In the genomic region with DNA sequence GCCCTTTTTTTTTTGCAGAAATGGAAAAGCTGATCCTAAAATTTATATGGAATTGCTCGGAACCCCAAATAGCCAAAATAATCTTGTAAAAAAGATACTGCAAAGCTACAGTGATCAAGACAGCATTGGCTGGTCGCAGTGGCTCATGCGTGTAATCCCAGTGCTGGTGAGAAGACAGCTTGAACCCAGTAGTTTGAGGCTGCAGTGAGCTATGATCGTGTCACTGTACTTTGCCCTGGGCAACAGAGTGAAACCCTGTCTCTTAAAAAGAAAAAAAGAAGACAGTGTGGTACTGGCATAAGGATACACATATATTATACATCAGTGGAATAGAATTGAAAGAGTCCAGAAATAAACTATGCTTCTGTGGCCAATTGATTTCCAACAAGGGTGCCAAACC, we compare ENCODE assay signal across 23 cellular contexts. TPM values are rescaled to one million over a fixed set of nuclear protein-coding genes. Genes with fewer than 3 reads are reported as not detected.
DNase-seq lines count a peak whose midpoint lies in the region; ATAC-seq, FAIRE-seq and TF ChIP-seq lines count a peak whose summit lies in the region.
"Had no signal": no experiment of that assay in that cellular context is flagged by ENCODE, and none has a peak within 500 bp of the region (broad histone marks: within the 10 kb centered on the region; RNA-seq: fewer than 3 reads in every experiment).

No MANE protein-coding gene starts in this region.

- no peak overlapping the region for H3K56ac ChIP-seq in mesendoderm (ENCODE audit: low read length)

- H4K20me1 ChIP-seq in BLaER1 (no peaks in the 10 kb centered on the region), OCI-LY1 (ENCODE audit: insufficient read depth, low read length) (no peaks in the 10 kb centered on the region), K562 (replicated peaks; ENCODE audit: control insufficient read depth, insufficient read depth, low read length) (no peaks in the 10 kb centered on the region)

- H3K9me1 ChIP-seq in K562 (ENCODE audit: control insufficient read depth, insufficient read depth, low read length): no peaks in the 10 kb centered on the region

- H3K27me3 Mint-ChIP-seq in CD4-positive, CD25-positive, alpha-beta regulatory T cell: no peaks in the 10 kb centered on the region

- no peak overlapping the region for H2BK15ac ChIP-seq in mesendoderm (replicated peaks; ENCODE audit: low read depth)

- no peak overlapping the region for H2BK5ac ChIP-seq in mesendoderm (ENCODE audit: low read length)

- H3K36me3 Mint-ChIP-seq in CD4-positive, CD25-positive, alpha-beta regulatory T cell: peaks cover 40% of the 10 kb centered on the region

- H3K18ac ChIP-seq in mesendoderm (ENCODE audit: low read length): no peak overlapping the region

- DNase-seq in CD4-positive, CD25-positive, alpha-beta regulatory T cell: no peak
- DNase-seq in K562 (ENCODE audit: extremely low read depth in 1 of 4, low spot score in 3 of 4) (no peak), mesendoderm (no peak), right atrium auricular region (ENCODE audit: low spot score) (no peak), NCI-H2107 (lab: John Stamatoyannopoulos, UW) (no peak)
- DNase-seq: activated gamma-delta T cell treated with Interleukin-2 at 50 U/mL for 16 hours; AML-193; Calu3; EL; NCI-H1417 treated with DMSO at 0.1 percent for 48 hours; NCI-H2171 treated with DMSO at 0.1 percent for 48 hours; NCI-H774; psoas muscle; SIG-M5; stimulated activated CD4-positive, alpha-beta T cell treated with anti-CD3 and anti-CD28 coated beads, Interleukin-4, amount 100 ng/mL, for 4 hours; upper lobe of left lung had no signal

- H3K79me1 ChIP-seq in mesendoderm (ENCODE audit: low read length): no peaks in the 10 kb centered on the region

- TF ChIP-seq EP300 in K562 (IDR thresholded peaks at IDR 0.05; ENCODE audit: low read length): no peak

- POLR2A ChIA-PET in K562 (lab: Yijun Ruan, JAX): interaction anchor here (0.7 to 3.1 kb wide), 6 partner anchors 9 to 147 kb away, joined by 3 to 11 read pairs (median 4); no protein-coding TSS in a partner anchor

- no peak for ATAC-seq in CD4-positive, CD25-positive, alpha-beta regulatory T cell (ENCODE audit: low read depth in 2 of 2)
- 0 out of 3 replicates have a peak, but pooled peaks have one; percentile 20 for ATAC-seq in K562
- ATAC-seq: left lobe of liver, psoas muscle had no signal

- no peak overlapping the region for H3K4ac ChIP-seq in mesendoderm (ENCODE audit: low read depth, low read length)

- no peak overlapping the region for H2AK5ac ChIP-seq in mesendoderm (ENCODE audit: low read length)

- H3K4me1 ChIP-seq in BLaER1 (peaks cover 75% of the 10 kb centered on the region), OCI-LY1 (ENCODE audit: insufficient read depth, low read length, severe bottlenecking) (peaks cover 78% of the 10 kb centered on the region), K562 (replicated peaks in 1 of 2; ENCODE audit: control insufficient read depth in 2 of 2, insufficient read depth in 2 of 2, low read length in 2 of 2) (peaks cover 26 to 30% of the 10 kb centered on the region in 2 experiments; a peak in 4 of 5 replicates), mesendoderm (ENCODE audit: control insufficient read depth, low read depth, low read length) (no peaks in the 10 kb centered on the region), right atrium auricular region (peaks cover 0 to 11% of the 10 kb centered on the region in 2 donors)
- H3K4me1 ChIP-seq in CD4-positive, CD25-positive, alpha-beta regulatory T cell (ENCODE audit: control insufficient read depth, insufficient read depth, low read length, poor library complexity, severe bottlenecking): peaks cover 86% of the 10 kb centered on the region
- H3K4me1 ChIP-seq: psoas muscle had no signal

- H3K27me3 ChIP-seq in BLaER1 (no peaks in the 10 kb centered on the region), OCI-LY1 (ENCODE audit: insufficient read depth, low read length) (no peaks in the 10 kb centered on the region), K562 (ENCODE audit: control insufficient read depth in 2 of 2, insufficient read depth in 2 of 2, low read length in 2 of 2) (no peaks in the 10 kb centered on the region), mesendoderm (ENCODE audit: insufficient read depth, low read length, poor library complexity) (no peaks in the 10 kb centered on the region), right atrium auricular region (no peaks in the 10 kb centered on the region)
- no peaks in the 10 kb centered on the region for H3K27me3 ChIP-seq in CD4-positive, CD25-positive, alpha-beta regulatory T cell (ENCODE audit: control insufficient read depth, insufficient read depth, low read length)
- H3K27me3 ChIP-seq: upper lobe of left lung had no signal

- TF ChIP-seq CTCF in OCI-LY1 (IDR thresholded peaks at IDR 0.05; ENCODE audit: low read length) (no peak), K562 (IDR thresholded peaks at IDR 0.05 in 2 of 3, conservative IDR thresholded peaks at IDR 0.05 in 1 of 3; ENCODE audit: insufficient read depth in 2 of 3, low read depth in 1 of 3, low read length in 3 of 3) (no peak), right atrium auricular region (IDR thresholded peaks at IDR 0.05) (no peak)

- CTCF ChIA-PET in K562 (lab: Yijun Ruan, JAX; ENCODE audit: low intra/inter-chr PET ratio): no interaction called here

- intact Hi-C loops in K562 (cut with micrococcal nuclease): no loop called here

- H3K9me3 ChIP-seq in BLaER1: no peaks in the 10 kb centered on the region
- no peaks in the 10 kb centered on the region for H3K9me3 ChIP-seq in CD4-positive, CD25-positive, alpha-beta regulatory T cell (ENCODE audit: control insufficient read depth in 2 of 2, low read length in 2 of 2)
- no peaks in the 10 kb centered on the region for H3K9me3 ChIP-seq in OCI-LY1 (ENCODE audit: low read length)
- H3K9me3 ChIP-seq in K562 (replicated peaks; ENCODE audit: control insufficient read depth, insufficient read depth, low read depth, low read length): no peaks in the 10 kb centered on the region
- H3K9me3 ChIP-seq in right atrium auricular region: no peaks in the 10 kb centered on the region
- H3K9me3 ChIP-seq: psoas muscle, upper lobe of left lung had no signal

- no peaks in the 10 kb centered on the region for H3K9me3 Mint-ChIP-seq in CD4-positive, CD25-positive, alpha-beta regulatory T cell

- H2BK120ac ChIP-seq in mesendoderm (ENCODE audit: low read depth, low read length): no peak overlapping the region

- peak overlapping the region in 2 of 3 donors; percentile 27 to 94 for H3K27ac Mint-ChIP-seq in CD4-positive, CD25-positive, alpha-beta regulatory T cell

- H4K5ac ChIP-seq in mesendoderm (ENCODE audit: low read length): no peak overlapping the region

- peak overlapping the region; percentile 23 to 82 (median 44) for H3K4me3 Mint-ChIP-seq in CD4-positive, CD25-positive, alpha-beta regulatory T cell

- no peak overlapping the region for H3K4me3 ChIP-seq in BLaER1
- peak overlapping the region; percentile 55 for H3K4me3 ChIP-seq in CD4-positive, CD25-positive, alpha-beta regulatory T cell (ENCODE audit: low read depth, low read length)
- no peak overlapping the region for H3K4me3 ChIP-seq in OCI-LY1 (ENCODE audit: low read depth, low read length, poor library complexity, severe bottlenecking)
- H3K4me3 ChIP-seq in K562: no peak overlapping the region
- no peak overlapping the region for H3K4me3 ChIP-seq in mesendoderm (ENCODE audit: low read length)
- no peak overlapping the region for H3K4me3 ChIP-seq in right atrium auricular region
- H3K4me3 ChIP-seq: psoas muscle, upper lobe of left lung had no signal

- in situ Hi-C loops in K562 (cut with MboI): loop anchor here (10.0 kb wide), 1 partner anchor 137 kb away; no protein-coding TSS in a partner anchor

- H2AFZ ChIP-seq in OCI-LY1 (ENCODE audit: low read length) (no peak overlapping the region), K562 (ENCODE audit: low read depth, low read length) (peak overlapping the region; percentile 23; the same call in 1 of the 2 replicates)

- no peak overlapping the region for H3K23ac ChIP-seq in mesendoderm (ENCODE audit: low read length)

- TF ChIP-seq RAD21 in K562 (CRISPR knock-in tag; conservative IDR thresholded peaks at IDR 0.05 in 1 of 2, IDR thresholded peaks at IDR 0.05 in 1 of 2): no peak

- no TSS peak for BruUV-seq in K562 (replicated peaks; lab: Mats Ljungman, UMichigan)

- no peak overlapping the region for H3K27ac ChIP-seq in BLaER1
- H3K27ac ChIP-seq in CD4-positive, CD25-positive, alpha-beta regulatory T cell (ENCODE audit: insufficient read depth, low read length, poor library complexity, severe bottlenecking): peak overlapping the region; percentile 76
- H3K27ac ChIP-seq in OCI-LY1 (ENCODE audit: low read depth, low read length, poor library complexity, severe bottlenecking): peak overlapping the region; percentile 87
- peak overlapping the region; percentile 60; the same call in 2 of the 3 replicates for H3K27ac ChIP-seq in K562 (ENCODE audit: extremely low read depth, low read depth, low read length)
- no peak overlapping the region for H3K27ac ChIP-seq in mesendoderm (ENCODE audit: low read depth, low read length)
- no peak overlapping the region for H3K27ac ChIP-seq in right atrium auricular region
- H3K27ac ChIP-seq: epithelial cell of prostate, psoas muscle, upper lobe of left lung, VCaP had no signal

- 38% methylated on average over 4 of the region's 4 CpGs for WGBS in K562 (ENCODE audit: insufficient coverage, low coverage, missing lambda C conversion rate)
- WGBS in mesendoderm (ENCODE audit: extremely low coverage, insufficient coverage, low lambda C conversion rate): no CpG with 5 or more reads among the region's 4 CpGs

- no peaks in the 10 kb centered on the region for H3K9me2 ChIP-seq in OCI-LY1 (ENCODE audit: low read depth, low read length)

- H3K4me1 Mint-ChIP-seq in CD4-positive, CD25-positive, alpha-beta regulatory T cell: peaks cover 19 to 89% (median 54%) of the 10 kb centered on the region in 4 donors

- FAIRE-seq in K562 (lab: Jason Lieb, UNC): no peak

- no peaks in the 10 kb centered on the region for H3K79me2 ChIP-seq in OCI-LY1 (ENCODE audit: insufficient read depth, low read length)
- no peaks in the 10 kb centered on the region for H3K79me2 ChIP-seq in K562 (ENCODE audit: control insufficient read depth, insufficient read depth, low read length)
- H3K79me2 ChIP-seq in mesendoderm (ENCODE audit: control insufficient read depth, insufficient read depth, low read length): no peaks in the 10 kb centered on the region

- no peaks in the 10 kb centered on the region for H3F3A ChIP-seq in OCI-LY1 (ENCODE audit: insufficient read depth, low read length)

- H3K9ac ChIP-seq in BLaER1 (no peak overlapping the region), OCI-LY1 (ENCODE audit: low read length) (no peak overlapping the region; the same call in 1 of the 2 replicates), K562 (ENCODE audit: insufficient read depth in 1 of 2, low read depth in 2 of 2, low read length in 2 of 2) (no peak overlapping the region), mesendoderm (ENCODE audit: low read length) (no peak overlapping the region)

- no peak overlapping the region for H4K8ac ChIP-seq in mesendoderm (ENCODE audit: low read depth, low read length)

- no peak for TF ChIP-seq POLR2A in K562 (conservative IDR thresholded peaks at IDR 0.05)

- peak overlapping the region; percentile 91 for H3K4me2 ChIP-seq in BLaER1
- peak overlapping the region; percentile 48 for H3K4me2 ChIP-seq in OCI-LY1 (ENCODE audit: low read length)
- H3K4me2 ChIP-seq in K562 (ENCODE audit: insufficient read depth, low read length): no peak overlapping the region
- no peak overlapping the region for H3K4me2 ChIP-seq in mesendoderm (ENCODE audit: low read length)

- H3K36me3 ChIP-seq in BLaER1 (peaks cover 6% of the 10 kb centered on the region; the same call in 1 of the 2 replicates), OCI-LY1 (ENCODE audit: insufficient read depth, low read length) (no peaks in the 10 kb centered on the region), K562 (ENCODE audit: control insufficient read depth, insufficient read depth, low read length) (no peaks in the 10 kb centered on the region), mesendoderm (ENCODE audit: control insufficient read depth, insufficient read depth, low read length) (no peaks in the 10 kb centered on the region), right atrium auricular region (no peaks in the 10 kb centered on the region)
- H3K36me3 ChIP-seq in CD4-positive, CD25-positive, alpha-beta regulatory T cell (ENCODE audit: control insufficient read depth, insufficient read depth, low read length): peaks cover 17% of the 10 kb centered on the region
- H3K36me3 ChIP-seq: upper lobe of left lung had no signal

RNA-seq across cellular contexts. Expression of gene ITGB7, which starts 5.4 kb away (rescaled TPM):
- 297 TPM for total RNA-seq in CD4-positive, CD25-positive, alpha-beta regulatory T cell
- 100 to 1,000 TPM; 279 to 382 (median 330) TPM for polyA plus RNA-seq in CD4-positive, CD25-positive, alpha-beta regulatory T cell
- total RNA-seq in K562 (2011; cell fraction: chromatin; rRNA removed; ENCODE audit: low replicate concordance): 1.7 and 4.1 TPM in 2 replicates
- 3.6 and 8.2 TPM in 2 replicates for total RNA-seq in K562 (2011; cell fraction: nucleolus; rRNA removed)
- total RNA-seq in K562 (2011; cell fraction: nucleoplasm; rRNA removed): 2.3 and 2.7 TPM in 2 replicates
- total RNA-seq in K562 (2014; rRNA removed): 1.3 and 1.9 TPM in 2 replicates
- total RNA-seq in K562 (2014; rRNA removed; fragmentation: Illumina TruSeq; extraction: Trizol): 0.41 and 0.55 TPM in 2 replicates
- total RNA-seq in K562 (2015; rRNA removed; fragmentation: Illumina TruSeq; extraction: Trizol): 0.54 and 0.64 TPM in 2 replicates
- 2.0 and 3.5 TPM in 2 replicates for total RNA-seq in K562 (2021)
- polyA plus RNA-seq in K562 (2011; rRNA removed): 0.98 and 1.5 TPM in 2 replicates
- polyA plus RNA-seq in K562 (2011; cell fraction: cytosol; rRNA removed): 1.2 and 2.2 TPM in 2 replicates
- polyA plus RNA-seq in K562 (2011; cell fraction: nucleus; rRNA removed): 3.1 and 4.5 TPM in 2 replicates
- polyA plus RNA-seq in K562 (2012): 0.82 and 1.4 TPM in 2 replicates
- polyA plus RNA-seq in K562 (2014; fragmentation: Illumina TruSeq; extraction: Trizol): 0.57 and 0.67 TPM in 2 replicates
- polyA plus RNA-seq in K562 (2014; fragmentation: Nextera tagmentation; extraction: Ambion mirVana): under 1 TPM; 0.06 to 0.10 TPM
- 1.2 and 1.9 TPM in 2 replicates for polyA plus RNA-seq in K562 (2014; rRNA removed)
- 1.2 and 1.3 TPM in 2 replicates for polyA minus RNA-seq in K562 (2011; rRNA and poly(A)+ RNA removed)
- 0.95 and 2.7 TPM in 2 replicates for polyA minus RNA-seq in K562 (2011; cell fraction: cytosol; rRNA and poly(A)+ RNA removed)
- 0.89 and 1.2 TPM in 2 replicates for polyA minus RNA-seq in K562 (2011; cell fraction: nucleus; rRNA and poly(A)+ RNA removed)
- 0.49 TPM for polyA plus RNA-seq in mesendoderm (2013, experiment 1 of 2)
- polyA plus RNA-seq in mesendoderm (2013, experiment 2 of 2): 0.88 TPM
- under 1 TPM in 1 of 2 donors, not detected in 1; 0.47 TPM for total RNA-seq in right atrium auricular region
- total RNA-seq: fibroblast of villous mesenchyme, M059J had no signal

RNA-seq across cellular contexts. Expression of gene CSAD, which starts 20.9 kb away (rescaled TPM):
- total RNA-seq in CD4-positive, CD25-positive, alpha-beta regulatory T cell: 68.0 TPM
- 1 to 10 TPM; 1.2 to 2.3 (median 1.6) TPM for polyA plus RNA-seq in CD4-positive, CD25-positive, alpha-beta regulatory T cell
- total RNA-seq in K562 (2011; cell fraction: chromatin; rRNA removed; ENCODE audit: low replicate concordance): 97.5 and 106 TPM in 2 replicates
- total RNA-seq in K562 (2011; cell fraction: nucleolus; rRNA removed): 53.5 and 54.7 TPM in 2 replicates
- 60.6 and 65.8 TPM in 2 replicates for total RNA-seq in K562 (2011; cell fraction: nucleoplasm; rRNA removed)
- total RNA-seq in K562 (2014; rRNA removed): 8.1 and 8.5 TPM in 2 replicates
- 5.7 and 8.1 TPM in 2 replicates for total RNA-seq in K562 (2014; rRNA removed; fragmentation: Illumina TruSeq; extraction: Trizol)
- total RNA-seq in K562 (2015; rRNA removed; fragmentation: Illumina TruSeq; extraction: Trizol): 6.7 and 7.0 TPM in 2 replicates
- total RNA-seq in K562 (2021): 10.3 and 10.9 TPM in 2 replicates
- polyA plus RNA-seq in K562 (2011; rRNA removed): 19.6 and 26.6 TPM in 2 replicates
- polyA plus RNA-seq in K562 (2011; cell fraction: cytosol; rRNA removed): 5.5 and 11.5 TPM in 2 replicates
- 109 and 129 TPM in 2 replicates for polyA plus RNA-seq in K562 (2011; cell fraction: nucleus; rRNA removed)
- polyA plus RNA-seq in K562 (2012): 7.6 and 29.6 TPM in 2 replicates
- 11.1 and 16.8 TPM in 2 replicates for polyA plus RNA-seq in K562 (2014; fragmentation: Illumina TruSeq; extraction: Trizol)
- 1 to 10 TPM; 1.8 to 2.4 TPM for polyA plus RNA-seq in K562 (2014; fragmentation: Nextera tagmentation; extraction: Ambion mirVana)
- 17.1 TPM in 2 replicates for polyA plus RNA-seq in K562 (2014; rRNA removed)
- polyA minus RNA-seq in K562 (2011; rRNA and poly(A)+ RNA removed): 6.1 and 7.9 TPM in 2 replicates
- 6.1 TPM in 1 of 2 replicates, not detected in the other for polyA minus RNA-seq in K562 (2011; cell fraction: cytosol; rRNA and poly(A)+ RNA removed)
- 14.8 and 19.5 TPM in 2 replicates for polyA minus RNA-seq in K562 (2011; cell fraction: nucleus; rRNA and poly(A)+ RNA removed)
- polyA plus RNA-seq in mesendoderm (2013, experiment 1 of 2): 3.2 TPM
- polyA plus RNA-seq in mesendoderm (2013, experiment 2 of 2): 3.5 TPM
- total RNA-seq in right atrium auricular region: 1 to 10 TPM; 3.4 to 4.9 TPM

RNA-seq across cellular contexts. Expression of gene ZNF740, which starts 21.1 kb away (rescaled TPM):
- total RNA-seq in CD4-positive, CD25-positive, alpha-beta regulatory T cell: 32.6 TPM
- polyA plus RNA-seq in CD4-positive, CD25-positive, alpha-beta regulatory T cell: 1 to 10 TPM; 2.3 to 3.1 (median 2.7) TPM
- total RNA-seq in K562 (2011; cell fraction: chromatin; rRNA removed; ENCODE audit: low replicate concordance): 77.6 and 121 TPM in 2 replicates
- total RNA-seq in K562 (2011; cell fraction: nucleolus; rRNA removed): 62.2 and 65.9 TPM in 2 replicates
- 76.6 and 88.8 TPM in 2 replicates for total RNA-seq in K562 (2011; cell fraction: nucleoplasm; rRNA removed)
- total RNA-seq in K562 (2014; rRNA removed) (15.1 and 16.1 TPM in 2 replicates), K562 (2014; rRNA removed; fragmentation: Illumina TruSeq; extraction: Trizol) (18.6 and 19.9 TPM in 2 replicates), K562 (2015; rRNA removed; fragmentation: Illumina TruSeq; extraction: Trizol) (13.3 and 13.6 TPM in 2 replicates), K562 (2021) (39.6 and 46.4 TPM in 2 replicates), right atrium auricular region (1 to 10 TPM; 5.9 to 7.4 TPM)
- polyA plus RNA-seq in K562 (2011; rRNA removed) (33.1 and 34.9 TPM in 2 replicates), K562 (2014; fragmentation: Illumina TruSeq; extraction: Trizol) (19.2 and 21.0 TPM in 2 replicates), K562 (2014; fragmentation: Nextera tagmentation; extraction: Ambion mirVana) (1 to 10 TPM in 1 of 2 experiments, under 1 TPM in 1; 0.57 to 1.4 TPM), K562 (2014; rRNA removed) (20.6 and 22.1 TPM in 2 replicates)
- 9.6 and 17.0 TPM in 2 replicates for polyA plus RNA-seq in K562 (2011; cell fraction: cytosol; rRNA removed)
- 89.9 and 103 TPM in 2 replicates for polyA plus RNA-seq in K562 (2011; cell fraction: nucleus; rRNA removed)
- polyA plus RNA-seq in K562 (2012): 12.8 and 21.6 TPM in 2 replicates
- polyA minus RNA-seq in K562 (2011; rRNA and poly(A)+ RNA removed): 32.3 and 37.3 TPM in 2 replicates
- 8.2 and 9.2 TPM in 2 replicates for polyA minus RNA-seq in K562 (2011; cell fraction: cytosol; rRNA and poly(A)+ RNA removed)
- polyA minus RNA-seq in K562 (2011; cell fraction: nucleus; rRNA and poly(A)+ RNA removed): 45.2 and 63.6 TPM in 2 replicates
- 6.8 TPM for polyA plus RNA-seq in mesendoderm (2013, experiment 1 of 2)
- 7.1 TPM for polyA plus RNA-seq in mesendoderm (2013, experiment 2 of 2)

RNA-seq across cellular contexts. Expression of gene RARG, which starts 30.4 kb away (rescaled TPM):
- total RNA-seq in CD4-positive, CD25-positive, alpha-beta regulatory T cell: 16.8 TPM
- 1 to 10 TPM; 1.5 to 5.1 (median 2.4) TPM for polyA plus RNA-seq in CD4-positive, CD25-positive, alpha-beta regulatory T cell
- 6.1 and 17.7 TPM in 2 replicates for total RNA-seq in K562 (2011; cell fraction: chromatin; rRNA removed; ENCODE audit: low replicate concordance)
- total RNA-seq in K562 (2011; cell fraction: nucleolus; rRNA removed): 8.7 and 10.3 TPM in 2 replicates
- 5.0 and 7.3 TPM in 2 replicates for total RNA-seq in K562 (2011; cell fraction: nucleoplasm; rRNA removed)
- 1.9 and 3.3 TPM in 2 replicates for total RNA-seq in K562 (2014; rRNA removed)
- total RNA-seq in K562 (2014; rRNA removed; fragmentation: Illumina TruSeq; extraction: Trizol): 1.8 and 3.1 TPM in 2 replicates
- total RNA-seq in K562 (2015; rRNA removed; fragmentation: Illumina TruSeq; extraction: Trizol): 3.8 and 4.7 TPM in 2 replicates
- 7.6 and 9.4 TPM in 2 replicates for total RNA-seq in K562 (2021)
- 4.1 and 4.7 TPM in 2 replicates for polyA plus RNA-seq in K562 (2011; rRNA removed)
- 4.7 and 7.6 TPM in 2 replicates for polyA plus RNA-seq in K562 (2011; cell fraction: cytosol; rRNA removed)
- 10.9 and 15.3 TPM in 2 replicates for polyA plus RNA-seq in K562 (2011; cell fraction: nucleus; rRNA removed)
- 3.6 and 5.4 TPM in 2 replicates for polyA plus RNA-seq in K562 (2012)
- 6.0 and 7.8 TPM in 2 replicates for polyA plus RNA-seq in K562 (2014; fragmentation: Illumina TruSeq; extraction: Trizol)
- under 1 TPM; 0.18 to 0.36 TPM for polyA plus RNA-seq in K562 (2014; fragmentation: Nextera tagmentation; extraction: Ambion mirVana)
- polyA plus RNA-seq in K562 (2014; rRNA removed): 4.9 and 6.5 TPM in 2 replicates
- polyA minus RNA-seq in K562 (2011; rRNA and poly(A)+ RNA removed): 4.7 and 5.7 TPM in 2 replicates
- polyA minus RNA-seq in K562 (2011; cell fraction: cytosol; rRNA and poly(A)+ RNA removed): 5.7 and 9.6 TPM in 2 replicates
- 3.6 and 7.6 TPM in 2 replicates for polyA minus RNA-seq in K562 (2011; cell fraction: nucleus; rRNA and poly(A)+ RNA removed)
- polyA plus RNA-seq in mesendoderm (2013, experiment 1 of 2): 28.5 TPM
- 26.2 TPM for polyA plus RNA-seq in mesendoderm (2013, experiment 2 of 2)
- 10 to 100 TPM; 14.8 to 15.0 TPM for total RNA-seq in right atrium auricular region

Comparison
In these comparisons a context has a peak if more than half of its experiments do, and no peak if none do; other contexts are left out.
1. H3K27ac ChIP-seq: peak in CD4-positive, CD25-positive, alpha-beta regulatory T cell (single experiment), OCI-LY1 (single experiment) and K562 (single experiment); none in BLaER1 (single experiment), mesendoderm (single experiment) and right atrium auricular region (0 of 2).
2. H3K4me2 ChIP-seq: peak in BLaER1 (single experiment) and OCI-LY1 (single experiment); none in K562 (single experiment) and mesendoderm (single experiment).
3. RNA of gene ITGB7, which starts 5.4 kb away (total RNA-seq): 297 TPM in CD4-positive, CD25-positive, alpha-beta regulatory T cell (single experiment); 0.41 to 8.2 TPM in K562 and 0.47 TPM in right atrium auricular region; every median in the first group is over 10 times any median in the second.